Comparison of ENCODE assay signal across 27 cellular contexts in genomic region chr1:64010316-64010715, GRCh38.
"Had no signal": no experiment of that assay in that cellular context is flagged by ENCODE, and none has a peak within 500 bp of the region (broad histone marks: within the 10 kb centered on the region; RNA-seq: fewer than 3 reads in every experiment).

No MANE protein-coding gene starts in this region.

- H3K27me3 ChIP-seq: esophagus squamous epithelium, gastrocnemius medialis, sigmoid colon, stomach, testis, tibial artery had no signal

- H3K4me3 Mint-ChIP-seq: naive thymus-derived CD4-positive, alpha-beta T cell; nephron progenitor cell; stimulated activated effector memory CD8-positive, alpha-beta T cell treated with anti-CD3 and anti-CD28 coated beads, Interleukin-12 subunit alpha, Interleukin-12 subunit beta, amount 100 ng/mL, for 72 hours; type B pancreatic cell had no signal

- FAIRE-seq: endothelial cell of umbilical vein, kidney had no signal

- H3K36me3 ChIP-seq: gastrocnemius medialis, sigmoid colon had no signal

- H3K27me3 Mint-ChIP-seq: type B pancreatic cell had no signal

- H3K9me3 ChIP-seq: esophagus squamous epithelium, gastrocnemius medialis, psoas muscle, sigmoid colon, stomach, testis, tibial artery had no signal

- DNase-seq: dermis blood vessel endothelial cell; effector memory CD4-positive, alpha-beta T cell; erythroblast; esophagus squamous epithelium; gastrocnemius medialis; head of caudate nucleus; kidney; mesenchymal stem cell; midbrain; naive thymus-derived CD4-positive, alpha-beta T cell; nephron progenitor cell; nucleus accumbens; psoas muscle; right cardiac atrium; sigmoid colon; stimulated activated CD4-positive, alpha-beta T cell treated with anti-CD3 and anti-CD28 coated beads, Interleukin-2, amount 100 ng/mL, for 24 hours; stimulated activated CD4-positive, alpha-beta T cell treated with anti-CD3 and anti-CD28 coated beads, Interleukin-4, amount 100 ng/mL, for 24 hours; stimulated activated naive CD4-positive, alpha-beta T cell treated with Interleukin-2 at 50 U/mL for 16 hours; stomach; testis; tibial artery had no signal

- H3K9me3 Mint-ChIP-seq: naive thymus-derived CD4-positive, alpha-beta T cell; nephron progenitor cell; stimulated activated effector memory CD8-positive, alpha-beta T cell treated with anti-CD3 and anti-CD28 coated beads, Interleukin-12 subunit alpha, Interleukin-12 subunit beta, amount 100 ng/mL, for 72 hours; type B pancreatic cell had no signal

- H3K36me3 Mint-ChIP-seq: naive thymus-derived CD4-positive, alpha-beta T cell; stimulated activated effector memory CD8-positive, alpha-beta T cell treated with anti-CD3 and anti-CD28 coated beads, Interleukin-12 subunit alpha, Interleukin-12 subunit beta, amount 100 ng/mL, for 72 hours had no signal

- H3K27ac Mint-ChIP-seq: naive thymus-derived CD4-positive, alpha-beta T cell; nephron progenitor cell; stimulated activated effector memory CD8-positive, alpha-beta T cell treated with anti-CD3 and anti-CD28 coated beads, Interleukin-12 subunit alpha, Interleukin-12 subunit beta, amount 100 ng/mL, for 72 hours; type B pancreatic cell had no signal

- H3K4me1 Mint-ChIP-seq: nephron progenitor cell; stimulated activated effector memory CD8-positive, alpha-beta T cell treated with anti-CD3 and anti-CD28 coated beads, Interleukin-12 subunit alpha, Interleukin-12 subunit beta, amount 100 ng/mL, for 72 hours had no signal

- H3K4me3 ChIP-seq: coronary artery, esophagus squamous epithelium, gastrocnemius medialis, lung, psoas muscle, sigmoid colon, stomach, testis, tibial artery had no signal

- ATAC-seq: gastrocnemius medialis; left lobe of liver; naive thymus-derived CD4-positive, alpha-beta T cell; psoas muscle; right cardiac atrium; stimulated activated effector memory CD8-positive, alpha-beta T cell treated with anti-CD3 and anti-CD28 coated beads, Interleukin-12 subunit alpha, Interleukin-12 subunit beta, amount 100 ng/mL, for 72 hours had no signal

- H3K27ac ChIP-seq: coronary artery, esophagus squamous epithelium, gastrocnemius medialis, psoas muscle, sigmoid colon, stomach, testis, tibial artery had no signal

- H3K4me1 ChIP-seq: psoas muscle, testis had no signal
